ENCODE assay signal across 22 cellular contexts in the genomic region with DNA sequence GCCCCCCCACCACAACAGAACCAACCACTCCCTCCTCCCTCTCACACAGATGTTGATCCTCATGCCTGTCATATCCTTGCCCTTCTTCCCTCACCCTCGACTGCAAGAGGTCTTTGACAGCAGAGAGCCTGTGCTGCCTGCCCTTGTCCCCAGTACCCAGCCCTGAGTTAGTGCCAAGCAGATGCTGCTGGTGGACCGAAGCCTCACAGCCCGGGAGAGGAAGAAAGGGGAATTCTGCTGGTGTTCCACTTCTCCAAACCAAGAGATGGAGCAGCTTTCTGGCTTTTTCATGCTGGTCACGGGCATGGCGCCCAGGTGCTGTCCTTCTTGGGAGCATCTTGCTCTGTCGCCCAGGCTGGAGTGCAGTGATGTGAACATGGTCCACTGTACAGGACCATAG.
"Had no signal": no experiment of that assay in that cellular context is flagged by ENCODE, and none has a peak within 500 bp of the region (broad histone marks: within the 10 kb centered on the region; RNA-seq: fewer than 3 reads in every experiment).

No MANE protein-coding gene starts in this region.

- DNase-seq: activated CD4-positive, alpha-beta T cell treated with anti-CD3 and anti-CD28 coated beads for 4 hours; activated CD4-positive, alpha-beta T cell treated with anti-CD3 and anti-CD28 coated beads, Interleukin-2, amount 50 U/mL, for 48 hours; activated CD4-positive, CD25-positive, alpha-beta regulatory T cell; activated CD8-positive, alpha-beta memory T cell treated with anti-CD3 and anti-CD28 coated beads for 24 hours; activated gamma-delta T cell; activated naive CD4-positive, alpha-beta T cell treated with anti-CD3 and anti-CD28 coated beads, Interleukin-2, amount 10 ng/mL, durations not matched to agents 7 days and 5 days; activated naive CD8-positive, alpha-beta T cell treated with anti-CD3 and anti-CD28 coated beads, Interleukin-2, amount 50 U/mL, for 24 hours; activated T-cell treated with anti-CD3 and anti-CD28 coated beads, Interleukin-2, amount 50 U/mL, for 1 hour; central memory CD4-positive, alpha-beta T cell; endodermal cell; foreskin fibroblast; kidney glomerular epithelial cell; stimulated activated CD4-positive, alpha-beta T cell treated with anti-CD3 and anti-CD28 coated beads, Interleukin-12 subunit alpha, Interleukin-12 subunit beta, amount 100 ng/mL, for 4 hours; stimulated activated CD4-positive, alpha-beta T cell treated with anti-CD3 and anti-CD28 coated beads, Interleukin-4, amount 100 ng/mL, for 1 hour; tibial artery had no signal

- H3K4me3 ChIP-seq: lung, pancreas, skin epidermis, suprapubic skin, tibial artery had no signal

- ATAC-seq: activated naive CD8-positive, alpha-beta T cell treated with anti-CD3 and anti-CD28 coated beads, Interleukin-2, amount 50 U/mL, for 24 hours; esophagus mucosa; left lobe of liver; pancreas; sciatic nerve had no signal

- H3K9me3 ChIP-seq: pancreas, suprapubic skin, tibial artery had no signal

- H3K27ac ChIP-seq: pancreas, skin epidermis, suprapubic skin, tibial artery had no signal

- H3K27me3 ChIP-seq: pancreas, suprapubic skin, tibial artery had no signal
